19 cellular contexts compared by ENCODE assay signal in the genomic region with DNA sequence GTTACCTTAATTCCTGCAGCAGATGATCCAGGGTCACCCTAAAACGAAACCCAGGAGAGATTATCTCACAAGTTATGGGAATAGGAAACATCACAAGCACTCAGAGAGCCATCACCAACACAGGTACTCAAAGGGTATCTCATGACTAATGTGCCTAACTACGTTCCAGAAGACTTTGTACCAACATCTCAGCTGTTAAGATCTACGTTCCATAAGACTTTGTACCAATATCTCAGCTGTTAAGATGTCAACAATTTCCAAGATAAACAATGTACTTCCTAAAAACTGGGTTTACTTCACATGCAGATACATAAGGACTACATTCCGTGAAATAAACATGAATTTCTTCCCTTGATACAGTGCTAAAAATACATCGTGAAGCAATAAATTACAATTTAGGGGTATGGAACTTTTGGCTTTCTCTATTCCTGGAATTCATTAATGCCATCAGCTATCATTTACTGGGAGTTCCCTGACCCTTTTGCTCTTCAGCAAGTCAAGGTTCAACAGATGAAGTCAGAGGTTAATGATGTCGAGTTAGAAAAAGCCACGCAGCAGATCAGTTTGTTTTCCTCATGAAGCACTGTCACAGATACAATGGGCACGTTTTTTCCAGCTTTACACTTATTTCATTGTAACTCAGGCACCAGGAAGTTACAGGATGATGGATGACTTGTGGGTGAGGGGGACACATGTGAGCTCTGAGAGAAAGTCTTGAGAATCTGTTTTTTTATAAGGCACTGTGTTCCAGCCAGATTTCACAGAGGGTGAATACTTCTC.
A peak's percentile ranks its signal among the peaks of the same experiment; 100 is the strongest.
DNase-seq lines count a peak whose midpoint lies in the region; ATAC-seq and TF ChIP-seq lines count a peak whose summit lies in the region.
"Had no signal": no experiment of that assay in that cellular context is flagged by ENCODE, and none has a peak within 500 bp of the region (broad histone marks: within the 10 kb centered on the region; RNA-seq: fewer than 3 reads in every experiment).

No MANE protein-coding gene starts in this region.

- no peak overlapping the region for H3K4me3 Mint-ChIP-seq in WTC11
- H3K4me3 Mint-ChIP-seq in nephron progenitor cell = no peak overlapping the region
- no peak overlapping the region for H3K4me3 Mint-ChIP-seq in MCF 10A (ENCODE audit: unreplicated experiment)

- CTCF ChIA-PET in WTC11 (lab: Charles Lee) (no interaction called here), MCF 10A (lab: Yijun Ruan, JAX) (interaction anchor here (0.6 kb wide), 1 partner anchor 897 kb away, joined by 3 read pairs; no protein-coding TSS in a partner anchor)

- 0 out of 2 replicates have a peak overlapping the region, but pooled peaks have one; percentile 7 for H3K27ac Mint-ChIP-seq in WTC11
- peak overlapping the region; percentile 95 for H3K27ac Mint-ChIP-seq in nephron progenitor cell
- no peak overlapping the region for H3K27ac Mint-ChIP-seq in MCF 10A (ENCODE audit: low read depth, unreplicated experiment)

- intact Hi-C loops in MCF 10A (cut with micrococcal nuclease) = no loop called here
- intact Hi-C loops in dorsolateral prefrontal cortex (cut with DNase I) = no loop called here

- no peak for DNase-seq in WTC11 (ENCODE audit: low spot score)
- peak; percentile 6 for DNase-seq in fibroblast of the aortic adventitia (ENCODE audit: low read depth)
- peak; percentile 11 for DNase-seq in nephron progenitor cell
- DNase-seq in MCF 10A (ENCODE audit: unreplicated experiment) = no peak
- DNase-seq in dorsolateral prefrontal cortex = no peak
- no peak for DNase-seq in activated CD4-positive, alpha-beta T cell treated with anti-CD3 and anti-CD28 coated beads, Interleukin-2, amount 50 U/mL, for 48 hours
- DNase-seq: DMS 273 treated with DMSO at 0.1 percent for 48 hours, MM.1S, NCI-H1105, NCI-H1694 treated with DMSO at 0.1 percent for 48 hours, NCI-H2171, NCI-H82, SK-N-SH had no signal

- no peaks in the 10 kb centered on the region for H3K27me3 ChIP-seq in dorsolateral prefrontal cortex
- H3K27me3 ChIP-seq: BLaER1 treated with 17β-estradiol and CSF1 and Interleukin-3, amounts not matched to agents 10 nM and 100 nM had no signal

- H3K27ac ChIP-seq in dorsolateral prefrontal cortex = no peak overlapping the region
- H3K27ac ChIP-seq: BLaER1 treated with 17β-estradiol and CSF1 and Interleukin-3, amounts not matched to agents 10 nM and 100 nM; KMS-11 had no signal

- no TSS peak for BruUV-seq in MCF 10A (replicated peaks; lab: Mats Ljungman, UMichigan)

- H3K4me3 ChIP-seq in fibroblast of the aortic adventitia (ENCODE audit: low read depth, low read length) (no peak overlapping the region), dorsolateral prefrontal cortex (no peak overlapping the region)
- H3K4me3 ChIP-seq: BLaER1 treated with 17β-estradiol and CSF1 and Interleukin-3, amounts not matched to agents 10 nM and 100 nM; HAP-1 had no signal

- TF ChIP-seq CTCF in WTC11 (IDR thresholded peaks at IDR 0.05) (no peak), fibroblast of the aortic adventitia (IDR thresholded peaks at IDR 0.05; ENCODE audit: insufficient read depth, low read length) (no peak), nephron progenitor cell (IDR thresholded peaks at IDR 0.05) (no peak), MCF 10A (IDR thresholded peaks at IDR 0.05; ENCODE audit: unreplicated experiment) (no peak), dorsolateral prefrontal cortex (IDR thresholded peaks at IDR 0.05 in 54 of 56, conservative IDR thresholded peaks at IDR 0.05 in 2 of 56; ENCODE audit: low read depth in 1 of 56, partially characterized antibody in 56 of 56) (no peak)

- no peak for ATAC-seq in WTC11
- no peak for ATAC-seq in HG03520 (IDR thresholded peaks at IDR 0.05; ENCODE audit: unreplicated experiment)
- ATAC-seq: Panc1, Right ventricle myocardium inferior had no signal

- H3K27me3 Mint-ChIP-seq in WTC11 (ENCODE audit: low read depth) (no peaks in the 10 kb centered on the region), nephron progenitor cell (ENCODE audit: low read depth, poor library complexity) (no peaks in the 10 kb centered on the region), MCF 10A (ENCODE audit: insufficient read depth, unreplicated experiment) (no peaks in the 10 kb centered on the region)

- POLR2A ChIA-PET in WTC11 (lab: Charles Lee) (interaction anchor here (0.6 kb wide), 1 partner anchor 409 kb away, joined by 3 read pairs; no protein-coding TSS in a partner anchor), MCF 10A (lab: Yijun Ruan, JAX) (no interaction called here)

- H3K4me1 Mint-ChIP-seq in WTC11 = peaks cover 40% of the 10 kb centered on the region
- H3K4me1 Mint-ChIP-seq in nephron progenitor cell = peaks cover 49% of the 10 kb centered on the region
- no peaks in the 10 kb centered on the region for H3K4me1 Mint-ChIP-seq in MCF 10A (ENCODE audit: insufficient read depth, unreplicated experiment)

- H3K36me3 Mint-ChIP-seq in WTC11 (no peaks in the 10 kb centered on the region), nephron progenitor cell (ENCODE audit: low read depth) (no peaks in the 10 kb centered on the region), MCF 10A (ENCODE audit: insufficient read depth, unreplicated experiment) (no peaks in the 10 kb centered on the region)

- H3K9me3 Mint-ChIP-seq in WTC11 (no peaks in the 10 kb centered on the region), nephron progenitor cell (no peaks in the 10 kb centered on the region), MCF 10A (ENCODE audit: unreplicated experiment) (no peaks in the 10 kb centered on the region)

TF ChIP-seq in WTC11, 78 proteins besides CTCF, POLR2A, EP300 and RAD21:
- TF ChIP-seq ZNF416 (CRISPR knock-in tag; IDR thresholded peaks at IDR 0.05) (no peak), SMAD3 (CRISPR knock-in tag; IDR thresholded peaks at IDR 0.05; ENCODE audit: borderline replicate concordance) (no peak)
TF ChIP-seq in WTC11: peak in this region for 0.

Comparison
In these comparisons a context has a peak if more than half of its experiments do, and no peak if none do; other contexts are left out.
1. DNase-seq: peak in fibroblast of the aortic adventitia (single experiment) and nephron progenitor cell (single experiment); none in WTC11 (single experiment), MCF 10A (single experiment), dorsolateral prefrontal cortex (0 of 10) and activated CD4-positive, alpha-beta T cell treated with anti-CD3 and anti-CD28 coated beads, Interleukin-2, amount 50 U/mL, for 48 hours (0 of 2).